ENCODE assay signal across 26 cellular contexts in the genomic region with DNA sequence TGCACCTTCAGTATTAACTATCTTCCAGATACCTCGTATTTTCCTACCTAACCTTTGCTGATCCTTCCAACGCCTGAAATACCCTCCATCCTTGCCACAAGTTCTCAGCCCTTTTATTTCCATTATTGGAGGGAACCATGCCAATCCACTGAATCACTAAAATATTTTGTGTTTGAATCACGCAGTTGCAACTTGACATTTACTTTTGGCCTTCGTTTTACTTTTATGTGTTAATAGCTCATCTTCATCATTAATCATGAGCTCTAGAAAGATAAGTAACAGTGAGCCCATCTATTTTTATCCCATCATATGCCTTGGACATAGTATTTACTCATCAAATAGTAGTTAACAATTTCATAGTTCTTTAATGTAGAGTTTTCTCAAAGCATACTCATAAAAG.
A peak's percentile ranks its signal among the peaks of the same experiment; 100 is the strongest.
DNase-seq lines count a peak whose midpoint lies in the region; ATAC-seq, FAIRE-seq and TF ChIP-seq lines count a peak whose summit lies in the region.
"Had no signal": no experiment of that assay in that cellular context is flagged by ENCODE, and none has a peak within 500 bp of the region (broad histone marks: within the 10 kb centered on the region; RNA-seq: fewer than 3 reads in every experiment).

No MANE protein-coding gene starts in this region.

- no peaks in the 10 kb centered on the region for H3F3A ChIP-seq in GM23338 (replicated peaks; ENCODE audit: low read depth)

- H4K20me1 ChIP-seq in GM23338 (replicated peaks; ENCODE audit: insufficient read depth) = no peaks in the 10 kb centered on the region
- H4K20me1 ChIP-seq: BLaER1 had no signal

- H3K27ac Mint-ChIP-seq in GM23338 = no peak overlapping the region
- H3K27ac Mint-ChIP-seq: activated naive CD8-positive, alpha-beta T cell treated with anti-CD3 and anti-CD28 coated beads for 36 hours; activated T-helper 1 cell treated with anti-CD3 and anti-CD28 coated beads, Interleukin-12 subunit alpha, Interleukin-12 subunit beta, Interleukin-2, Interleukin-4 antibody, amounts not matched to agents 30 ng/mL and 10 ng/mL and 1 ng/mL, durations not matched to agents 14 hours and 24 hours and 36 hours; natural killer cell had no signal

- H3K36me3 ChIP-seq in SJSA1 (no peaks in the 10 kb centered on the region), GM23338 (ENCODE audit: insufficient read depth) (no peaks in the 10 kb centered on the region)
- H3K36me3 ChIP-seq: BLaER1, cardiac muscle cell had no signal

- H3K4me3 ChIP-seq in SJSA1 (no peak overlapping the region), GM23338 (no peak overlapping the region)
- H3K4me3 ChIP-seq: BLaER1, cardiac muscle cell, dorsolateral prefrontal cortex had no signal

- H3K79me2 ChIP-seq in GM23338 (replicated peaks; ENCODE audit: insufficient read depth) = no peaks in the 10 kb centered on the region

- H3K4me1 Mint-ChIP-seq in GM23338 = peaks cover 11% of the 10 kb centered on the region; the same call in 2 of the 3 replicates
- H3K4me1 Mint-ChIP-seq: natural killer cell had no signal

- H2AFZ ChIP-seq in GM23338 = no peak overlapping the region

- TF ChIP-seq CTCF in omental fat pad (IDR thresholded peaks at IDR 0.05) = no peak
- no peak for TF ChIP-seq CTCF in GM23338 (conservative IDR thresholded peaks at IDR 0.05; ENCODE audit: low read depth in 2 of 2)

- H3K27me3 ChIP-seq in SJSA1 (replicated peaks) (no peaks in the 10 kb centered on the region), GM23338 (ENCODE audit: insufficient read depth) (no peaks in the 10 kb centered on the region)
- H3K27me3 ChIP-seq: BLaER1, cardiac muscle cell had no signal

- no peaks in the 10 kb centered on the region for H3K27me3 Mint-ChIP-seq in GM23338 (ENCODE audit: insufficient read depth, low read depth, poor library complexity)
- H3K27me3 Mint-ChIP-seq: activated naive CD8-positive, alpha-beta T cell treated with anti-CD3 and anti-CD28 coated beads for 36 hours had no signal

- TF ChIP-seq POLR2A in H54 (IDR thresholded peaks at IDR 0.05; ENCODE audit: low read depth, low read length) = no peak

- H3K9me3 ChIP-seq in SJSA1 (replicated peaks) = no peaks in the 10 kb centered on the region
- H3K9me3 ChIP-seq: BLaER1 had no signal

- peak; percentile 38 for FAIRE-seq in H54 (lab: Jason Lieb, UNC)
- FAIRE-seq: islet of Langerhans, small intestine had no signal

- H3K9me2 ChIP-seq in GM23338 (ENCODE audit: insufficient read depth) = no peaks in the 10 kb centered on the region

- no peaks in the 10 kb centered on the region for H3K36me3 Mint-ChIP-seq in GM23338 (ENCODE audit: low read depth)
- H3K36me3 Mint-ChIP-seq: activated naive CD8-positive, alpha-beta T cell treated with anti-CD3 and anti-CD28 coated beads for 36 hours; natural killer cell had no signal

- ATAC-seq in omental fat pad (ENCODE audit: low FRiP score) = peak; percentile 77
- no peak for ATAC-seq in GM18517 (IDR thresholded peaks at IDR 0.05; ENCODE audit: unreplicated experiment)
- ATAC-seq in HG02981 (IDR thresholded peaks at IDR 0.05; ENCODE audit: unreplicated experiment) = no peak
- ATAC-seq in GM23338 = no peak
- ATAC-seq: activated CD4-positive, CD25-positive, alpha-beta regulatory T cell treated with anti-CD3 and anti-CD28 coated beads, Interleukin-2, amount 50 U/mL, for 24 hours; natural killer cell had no signal

- DNase-seq in H54 (ENCODE audit: insufficient read length, low spot score) (no peak), SJSA1 (ENCODE audit: low read depth in 1 of 2, low spot score in 2 of 2) (peak in 1 of 2 experiments; percentile 66), fibroblast of gingiva (ENCODE audit: low read depth) (peak; percentile 11), omental fat pad (ENCODE audit: low spot score) (no peak), NCI-H2029 treated with DMSO at 0.1 percent for 48 hours (lab: John Stamatoyannopoulos, UW) (no peak), GM23338 (ENCODE audit: low spot score) (no peak)
- DNase-seq: activated naive CD8-positive, alpha-beta T cell treated with anti-CD3 and anti-CD28 coated beads for 36 hours; DMS153; dorsolateral prefrontal cortex; erythroblast; H7; MV-4-11; natural killer cell; NCI-H2029; NCI-H524; SIG-M5; small intestine; stimulated activated CD4-positive, alpha-beta T cell treated with anti-CD3 and anti-CD28 coated beads, Interleukin-4, amount 100 ng/mL, for 24 hours; substantia nigra had no signal

- H3K4me2 ChIP-seq in GM23338 = no peak overlapping the region
- H3K4me2 ChIP-seq: BLaER1 had no signal

- H3K9me3 Mint-ChIP-seq in GM23338 = no peaks in the 10 kb centered on the region
- H3K9me3 Mint-ChIP-seq: activated naive CD8-positive, alpha-beta T cell treated with anti-CD3 and anti-CD28 coated beads for 36 hours had no signal

- no peak overlapping the region for H3K4me3 Mint-ChIP-seq in GM23338
- H3K4me3 Mint-ChIP-seq: activated naive CD8-positive, alpha-beta T cell treated with anti-CD3 and anti-CD28 coated beads for 36 hours; activated T-helper 1 cell treated with anti-CD3 and anti-CD28 coated beads, Interleukin-12 subunit alpha, Interleukin-12 subunit beta, Interleukin-2, Interleukin-4 antibody, amounts not matched to agents 30 ng/mL and 10 ng/mL and 1 ng/mL, durations not matched to agents 14 hours and 24 hours and 36 hours; natural killer cell had no signal

- H3K27ac ChIP-seq in SJSA1 = peak overlapping the region; percentile 44
- H3K27ac ChIP-seq in GM23338 (ENCODE audit: low read depth) = no peak overlapping the region
- H3K27ac ChIP-seq: BLaER1, cardiac muscle cell, dorsolateral prefrontal cortex had no signal

- H3K4me1 ChIP-seq in SJSA1 (replicated peaks) = peaks cover 22% of the 10 kb centered on the region
- no peaks in the 10 kb centered on the region; the same call in 1 of the 2 replicates for H3K4me1 ChIP-seq in GM23338 (ENCODE audit: insufficient read depth)
- H3K4me1 ChIP-seq: BLaER1 had no signal

TF ChIP-seq in GM23338, 12 proteins besides CTCF, POLR2A, EP300 and RAD21 (continues in another document):
- TF ChIP-seq, protein P1, sequence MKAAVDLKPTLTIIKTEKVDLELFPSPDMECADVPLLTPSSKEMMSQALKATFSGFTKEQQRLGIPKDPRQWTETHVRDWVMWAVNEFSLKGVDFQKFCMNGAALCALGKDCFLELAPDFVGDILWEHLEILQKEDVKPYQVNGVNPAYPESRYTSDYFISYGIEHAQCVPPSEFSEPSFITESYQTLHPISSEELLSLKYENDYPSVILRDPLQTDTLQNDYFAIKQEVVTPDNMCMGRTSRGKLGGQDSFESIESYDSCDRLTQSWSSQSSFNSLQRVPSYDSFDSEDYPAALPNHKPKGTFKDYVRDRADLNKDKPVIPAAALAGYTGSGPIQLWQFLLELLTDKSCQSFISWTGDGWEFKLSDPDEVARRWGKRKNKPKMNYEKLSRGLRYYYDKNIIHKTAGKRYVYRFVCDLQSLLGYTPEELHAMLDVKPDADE (IDR thresholded peaks at IDR 0.05) = no peak
- TF ChIP-seq ZNF114 (CRISPR knock-in tag; IDR thresholded peaks at IDR 0.05) (no peak), ZNF331 (CRISPR knock-in tag; IDR thresholded peaks at IDR 0.05; ENCODE audit: low read depth) (no peak)
